12 cellular contexts compared by ENCODE assay signal in genomic region chr1:205824180-205824579, GRCh38. TPM values are rescaled to one million over a fixed set of nuclear protein-coding genes. Genes with fewer than 3 reads are reported as not detected.
"Had no signal": no experiment of that assay in that cellular context is flagged by ENCODE, and none has a peak within 500 bp of the region (broad histone marks: within the 10 kb centered on the region; RNA-seq: fewer than 3 reads in every experiment).

No MANE protein-coding gene starts in this region.

- H3K27me3 Mint-ChIP-seq: activated naive CD8-positive, alpha-beta T cell had no signal

- H3K27ac Mint-ChIP-seq: activated naive CD8-positive, alpha-beta T cell had no signal

- DNase-seq: activated CD4-positive, alpha-beta T cell treated with anti-CD3 and anti-CD28 coated beads for 1 hour; activated effector memory CD4-positive, alpha-beta T cell treated with Interleukin-2 at 50 U/mL for 16 hours; aorta; hippocampal formation; ovary; stimulated activated CD4-positive, alpha-beta T cell treated with anti-CD3 and anti-CD28 coated beads, Interleukin-4, amount 100 ng/mL, for 1 hour; stimulated activated CD8-positive, alpha-beta memory T cell treated with anti-CD3 and anti-CD28 coated beads, Interleukin-4, amount 100 ng/mL, for 48 hours; stomach; T-helper 9 cell had no signal

- H3K4me3 Mint-ChIP-seq: activated naive CD8-positive, alpha-beta T cell; neural crest cell had no signal

RNA-seq across cellular contexts. Expression of gene PM20D1, which starts 25.8 kb away (rescaled TPM):
- total RNA-seq: chondrocyte, neural crest cell had no signal
